1 cellular context compared by ENCODE assay signal in genomic region chr3:183268361-183268760, GRCh38.
TF ChIP-seq lines count a peak whose summit lies in the region.

No MANE protein-coding gene starts in this region.

TF ChIP-seq in WTC11, 78 proteins besides CTCF, POLR2A, EP300 and RAD21 (continued from another document):
- TF ChIP-seq FOXP4 (CRISPR knock-in tag; IDR thresholded peaks at IDR 0.05): no peak
- TF ChIP-seq ZNF263 (CRISPR knock-in tag; IDR thresholded peaks at IDR 0.05; ENCODE audit: low read depth): no peak
